Comparison of ENCODE assay signal across 16 cellular contexts in the genomic region with DNA sequence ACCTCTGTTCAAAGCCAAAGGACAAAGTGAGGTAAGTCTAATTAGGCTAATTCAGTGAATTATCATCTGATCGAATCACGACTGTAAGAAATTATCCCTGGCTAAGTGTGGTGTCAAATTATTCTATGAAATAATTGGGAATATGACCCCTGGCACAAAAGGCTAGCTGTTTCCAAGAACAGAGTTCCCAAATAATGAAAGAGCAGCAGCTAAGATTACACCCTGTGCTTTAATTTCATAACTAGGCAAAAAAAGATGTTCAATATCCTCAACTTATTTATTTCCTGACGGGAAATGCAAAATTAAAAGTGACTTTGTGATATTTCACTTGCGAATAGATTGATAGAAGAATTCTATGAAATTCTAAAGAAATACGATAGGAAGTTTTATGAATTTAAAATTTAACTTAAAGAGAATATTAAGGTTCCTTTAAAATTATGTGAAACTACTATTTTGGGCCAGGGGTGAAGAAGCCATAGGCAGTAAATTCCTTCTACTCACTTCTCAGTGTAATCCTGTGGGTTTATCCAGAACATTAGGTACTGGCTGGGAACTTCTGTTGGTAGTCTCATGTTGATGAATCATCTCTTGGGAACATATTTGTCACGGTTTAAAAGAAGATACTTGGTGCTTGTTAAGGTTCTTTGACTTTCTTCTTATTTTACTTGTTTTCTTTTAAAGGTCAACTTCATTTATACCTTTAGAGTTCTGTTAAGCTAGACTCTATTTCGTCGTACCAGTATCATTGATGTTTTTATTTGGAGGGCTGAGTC.
DNase-seq lines count a peak whose midpoint lies in the region; ATAC-seq and TF ChIP-seq lines count a peak whose summit lies in the region.
"Had no signal": no experiment of that assay in that cellular context is flagged by ENCODE, and none has a peak within 500 bp of the region (broad histone marks: within the 10 kb centered on the region; RNA-seq: fewer than 3 reads in every experiment).

No MANE protein-coding gene starts in this region.

- no peak for TF ChIP-seq CTCF in GM23338 (conservative IDR thresholded peaks at IDR 0.05; ENCODE audit: low read depth in 2 of 2)
- TF ChIP-seq CTCF in fibroblast of villous mesenchyme (IDR thresholded peaks at IDR 0.05; ENCODE audit: insufficient read depth, low read depth, low read length), result no peak

- no peak overlapping the region for H2AFZ ChIP-seq in GM23338
- H2AFZ ChIP-seq: parathyroid adenoma had no signal

- H3K27ac ChIP-seq in GM23338 (ENCODE audit: low read depth) (no peak overlapping the region), SJSA1 (peak overlapping the region; percentile 38)
- H3K27ac ChIP-seq: parathyroid adenoma had no signal

- H3K9me3 Mint-ChIP-seq in GM23338, result no peaks in the 10 kb centered on the region

- H3K4me3 ChIP-seq in GM23338, result no peak overlapping the region
- H3K4me3 ChIP-seq in SJSA1, result no peak overlapping the region
- H3K4me3 ChIP-seq in fibroblast of villous mesenchyme (ENCODE audit: low read depth, low read length), result peak overlapping the region; percentile 29
- H3K4me3 ChIP-seq: lung had no signal

- H3K9me2 ChIP-seq in GM23338 (ENCODE audit: insufficient read depth), result no peaks in the 10 kb centered on the region

- no peak overlapping the region for H3K4me2 ChIP-seq in GM23338

- no peaks in the 10 kb centered on the region for H3K36me3 Mint-ChIP-seq in GM23338 (ENCODE audit: low read depth)

- peaks cover 3% of the 10 kb centered on the region for H3K27me3 Mint-ChIP-seq in GM23338 (ENCODE audit: insufficient read depth, low read depth, poor library complexity)
- H3K27me3 Mint-ChIP-seq: dendritic cell treated with granulocyte-macrophage colony-stimulating factor and Interleukin-4, amounts not matched to agents 40 ng/mL and 50 ng/mL, for 4 days had no signal

- ATAC-seq in GM23338, result no peak
- ATAC-seq: activated CD8-positive, alpha-beta T cell treated with anti-CD3 and anti-CD28 coated beads, Interleukin-2, amount 10 ng/mL, durations not matched to agents 7 days and 5 days; stimulated activated naive CD8-positive, alpha-beta T cell treated with anti-CD3 and anti-CD28 coated beads, Interleukin-15, Interleukin-2, amounts not matched to agents 100 U/mL and 50 U/mL, for 24 hours had no signal

- H3K4me1 ChIP-seq in GM23338 (ENCODE audit: insufficient read depth) (no peaks in the 10 kb centered on the region), SJSA1 (replicated peaks) (peaks cover 30% of the 10 kb centered on the region)
- H3K4me1 ChIP-seq: parathyroid adenoma had no signal

- H4K20me1 ChIP-seq in GM23338 (replicated peaks; ENCODE audit: insufficient read depth), result no peaks in the 10 kb centered on the region

- H3K27me3 ChIP-seq in GM23338 (ENCODE audit: insufficient read depth) (no peaks in the 10 kb centered on the region), SJSA1 (replicated peaks) (no peaks in the 10 kb centered on the region)

- peak overlapping the region; percentile 72 for H3K27ac Mint-ChIP-seq in GM23338
- H3K27ac Mint-ChIP-seq: activated CD8-positive, alpha-beta T cell treated with anti-CD3 and anti-CD28 coated beads, Interleukin-2, amount 10 ng/mL, durations not matched to agents 7 days and 5 days; activated naive CD4-positive, alpha-beta T cell treated with anti-CD3 and anti-CD28 coated beads for 36 hours; dendritic cell treated with granulocyte-macrophage colony-stimulating factor and Interleukin-4, amounts not matched to agents 40 ng/mL and 50 ng/mL, for 4 days had no signal

- no peaks in the 10 kb centered on the region for H3K9me3 ChIP-seq in SJSA1 (replicated peaks)

- H3K36me3 ChIP-seq in GM23338 (ENCODE audit: insufficient read depth), result no peaks in the 10 kb centered on the region
- H3K36me3 ChIP-seq in SJSA1, result no peaks in the 10 kb centered on the region

- no peaks in the 10 kb centered on the region for H3F3A ChIP-seq in GM23338 (replicated peaks; ENCODE audit: low read depth)

- H3K79me2 ChIP-seq in GM23338 (replicated peaks; ENCODE audit: insufficient read depth), result no peaks in the 10 kb centered on the region
- H3K79me2 ChIP-seq: parathyroid adenoma had no signal

- H3K4me1 Mint-ChIP-seq in GM23338, result no peaks in the 10 kb centered on the region

- no peak overlapping the region for H3K4me3 Mint-ChIP-seq in GM23338
- H3K4me3 Mint-ChIP-seq: activated CD8-positive, alpha-beta T cell treated with anti-CD3 and anti-CD28 coated beads, Interleukin-2, amount 10 ng/mL, durations not matched to agents 7 days and 5 days; activated naive CD4-positive, alpha-beta T cell treated with anti-CD3 and anti-CD28 coated beads for 36 hours; dendritic cell treated with granulocyte-macrophage colony-stimulating factor and Interleukin-4, amounts not matched to agents 40 ng/mL and 50 ng/mL, for 4 days had no signal

- DNase-seq in GM23338 (ENCODE audit: low spot score) (peak; percentile 3), SJSA1 (ENCODE audit: low read depth in 1 of 2, low spot score in 2 of 2) (peak in 1 of 2 experiments; percentile 26), fibroblast of villous mesenchyme (ENCODE audit: low read depth) (peak; percentile 97), smooth muscle cell of the brain vasculature (ENCODE audit: low read depth, low spot score) (peak; percentile 57), NCI-H2227 treated with DMSO at 0.1 percent for 48 hours (lab: John Stamatoyannopoulos, UW) (no peak), SIG-M5 treated with dmso at 0.1 percent for 504 hours (lab: John Stamatoyannopoulos, UW; ENCODE audit: unreplicated experiment) (no peak)
- no peak for DNase-seq in central memory CD4-positive, alpha-beta T cell
- DNase-seq: activated CD8-positive, alpha-beta T cell treated with anti-CD3 and anti-CD28 coated beads, Interleukin-2, amount 10 ng/mL, durations not matched to agents 7 days and 5 days; activated naive CD4-positive, alpha-beta T cell treated with anti-CD3 and anti-CD28 coated beads for 36 hours; hypothalamus; NCI-H1436 treated with DMSO at 0.1 percent for 48 hours; stimulated activated CD4-positive, alpha-beta T cell treated with anti-CD3 and anti-CD28 coated beads, Interleukin-2, amount 100 ng/mL, for 48 hours; stimulated activated naive CD8-positive, alpha-beta T cell treated with anti-CD3 and anti-CD28 coated beads, Interleukin-15, Interleukin-2, amounts not matched to agents 100 U/mL and 50 U/mL, for 24 hours had no signal

TF ChIP-seq in GM23338, 12 proteins besides CTCF, POLR2A, EP300 and RAD21:
- no peak for TF ChIP-seq JUNB (IDR thresholded peaks at IDR 0.05; ENCODE audit: unreplicated experiment)
- no peak for TF ChIP-seq CREB1 (CRISPR knock-in tag; IDR thresholded peaks at IDR 0.05; ENCODE audit: low read depth)
- no peak for TF ChIP-seq ZNF331 (CRISPR knock-in tag; IDR thresholded peaks at IDR 0.05; ENCODE audit: low read depth)

Comparison
In these comparisons a context has a peak if more than half of its experiments do, and no peak if none do; other contexts are left out.
1. DNase-seq: peak in GM23338 (single experiment), fibroblast of villous mesenchyme (single experiment) and smooth muscle cell of the brain vasculature (single experiment); none in NCI-H2227 treated with DMSO at 0.1 percent for 48 hours (single experiment), central memory CD4-positive, alpha-beta T cell (single experiment) and SIG-M5 treated with dmso at 0.1 percent for 504 hours (single experiment).